20 cellular contexts compared by ENCODE assay signal in the genomic region with DNA sequence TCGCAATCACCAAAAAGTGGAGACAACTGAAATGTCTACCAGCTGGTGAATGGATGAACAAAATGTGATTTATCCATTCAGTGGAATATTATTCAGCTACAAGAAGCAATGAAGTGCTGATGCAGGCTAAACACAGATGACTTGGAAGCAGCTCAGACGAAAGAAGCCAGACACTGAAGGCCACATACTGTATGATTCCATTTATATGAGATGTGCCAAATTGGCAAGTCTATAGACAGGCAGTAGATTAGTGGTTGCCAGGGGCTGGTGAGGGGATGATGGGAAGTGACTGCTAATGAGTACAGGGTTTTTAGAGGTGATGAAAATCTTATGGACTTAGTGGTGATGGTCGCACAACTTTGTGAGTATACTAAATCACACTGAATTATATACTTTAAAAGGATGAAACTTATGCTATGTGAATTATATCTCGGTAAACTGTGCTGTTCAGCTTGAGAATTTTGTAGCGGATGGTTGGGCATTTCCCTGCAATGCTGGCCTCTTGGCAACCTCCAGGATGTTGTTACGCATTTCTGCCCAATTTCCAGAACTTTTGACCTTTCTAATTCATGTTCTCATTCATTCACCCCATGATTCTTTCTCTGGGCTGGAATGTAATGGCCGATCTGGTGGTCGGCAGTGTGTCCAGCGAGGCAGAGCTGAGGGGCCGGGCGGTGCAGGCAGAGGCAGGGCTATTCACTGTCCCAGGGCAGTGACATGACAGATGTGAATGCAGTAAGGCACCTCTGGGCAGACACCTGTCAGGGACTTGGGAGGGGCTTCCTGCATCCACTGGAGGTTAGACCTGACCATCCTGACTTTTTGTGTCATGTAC. TPM values are rescaled to one million over a fixed set of nuclear protein-coding genes. Genes with fewer than 3 reads are reported as not detected.
"Had no signal": no experiment of that assay in that cellular context is flagged by ENCODE, and none has a peak within 500 bp of the region (broad histone marks: within the 10 kb centered on the region; RNA-seq: fewer than 3 reads in every experiment).

No MANE protein-coding gene starts in this region.

- H3K4me3 ChIP-seq: lower lobe of right lung, tibial nerve, uterus had no signal

- H3K27me3 Mint-ChIP-seq: activated CD4-positive, alpha-beta memory T cell treated with anti-CD3 and anti-CD28 coated beads, Interleukin-2, amount 10 ng/mL, durations not matched to agents 7 days and 5 days; stimulated activated memory B cell treated with anti-CD40 and anti-IgM and Interleukin-4, amounts not matched to agents 10 μg/mL and 1 μg/mL and 100 μg/mL, for 72 hours had no signal

- H3K9me3 ChIP-seq: lower lobe of right lung, tibial nerve, uterus had no signal

- H3K9me3 Mint-ChIP-seq: activated CD4-positive, alpha-beta memory T cell treated with anti-CD3 and anti-CD28 coated beads, Interleukin-2, amount 10 ng/mL, durations not matched to agents 7 days and 5 days; activated naive CD4-positive, alpha-beta T cell treated with anti-CD3 and anti-CD28 coated beads, Interleukin-2, amount 50 U/mL, for 72 hours; activated T-cell treated with anti-CD3 and anti-CD28 coated beads, Interleukin-2, amount 50 U/mL, for 4 hours; endodermal cell; stimulated activated memory B cell treated with anti-CD40 and anti-IgM and Interleukin-4, amounts not matched to agents 10 μg/mL and 1 μg/mL and 100 μg/mL, for 72 hours; WTC11 had no signal

- H2AFZ ChIP-seq: parathyroid adenoma had no signal

- H3K36me3 Mint-ChIP-seq: stimulated activated memory B cell treated with anti-CD40 and anti-IgM and Interleukin-4, amounts not matched to agents 10 μg/mL and 1 μg/mL and 100 μg/mL, for 72 hours; WTC11 had no signal

- ATAC-seq: activated naive CD4-positive, alpha-beta T cell treated with anti-CD3 and anti-CD28 coated beads, Interleukin-2, amount 50 U/mL, for 72 hours; activated T-cell treated with anti-CD3 and anti-CD28 coated beads, Interleukin-2, amount 50 U/mL, for 4 hours; lower lobe of right lung; stimulated activated memory B cell treated with anti-CD40 and anti-IgM and Interleukin-4, amounts not matched to agents 10 μg/mL and 1 μg/mL and 100 μg/mL, for 72 hours; WTC11 had no signal

- H3K27me3 ChIP-seq: tibial nerve, uterus had no signal

- H3K27ac ChIP-seq: lower lobe of right lung, parathyroid adenoma, tibial nerve, uterus had no signal

- H3K4me1 ChIP-seq: lower lobe of right lung, parathyroid adenoma, uterus had no signal

- DNase-seq: activated CD4-positive, alpha-beta memory T cell treated with anti-CD3 and anti-CD28 coated beads, Interleukin-2, amount 10 ng/mL, durations not matched to agents 7 days and 5 days; activated CD4-positive, alpha-beta T cell treated with anti-CD3 and anti-CD28 coated beads for 4 hours; activated effector memory CD4-positive, alpha-beta T cell treated with anti-CD3 and anti-CD28 coated beads, Interleukin-2, amount 50 U/mL, for 16 hours; activated T-cell treated with anti-CD3 and anti-CD28 coated beads, Interleukin-2, amount 50 U/mL, for 4 hours; amniotic stem cell; dermis blood vessel endothelial cell; endodermal cell; foreskin fibroblast; kidney glomerular epithelial cell; lower lobe of right lung; midbrain; stimulated activated CD4-positive, alpha-beta T cell treated with anti-CD3 and anti-CD28 coated beads, Interleukin-2, amount 100 ng/mL, for 48 hours; SW 1271; uterus had no signal

- H3K79me2 ChIP-seq: parathyroid adenoma had no signal

- H3K27ac Mint-ChIP-seq: activated CD4-positive, alpha-beta memory T cell treated with anti-CD3 and anti-CD28 coated beads, Interleukin-2, amount 10 ng/mL, durations not matched to agents 7 days and 5 days; endodermal cell; stimulated activated memory B cell treated with anti-CD40 and anti-IgM and Interleukin-4, amounts not matched to agents 10 μg/mL and 1 μg/mL and 100 μg/mL, for 72 hours; WTC11 had no signal

- H3K4me3 Mint-ChIP-seq: activated CD4-positive, alpha-beta memory T cell treated with anti-CD3 and anti-CD28 coated beads, Interleukin-2, amount 10 ng/mL, durations not matched to agents 7 days and 5 days; activated T-cell treated with anti-CD3 and anti-CD28 coated beads, Interleukin-2, amount 50 U/mL, for 4 hours; endodermal cell; stimulated activated memory B cell treated with anti-CD40 and anti-IgM and Interleukin-4, amounts not matched to agents 10 μg/mL and 1 μg/mL and 100 μg/mL, for 72 hours; WTC11 had no signal

- H3K9ac ChIP-seq: parathyroid adenoma had no signal

- H3K4me1 Mint-ChIP-seq: WTC11 had no signal

- H3K36me3 ChIP-seq: lower lobe of right lung, tibial nerve, uterus had no signal

RNA-seq across cellular contexts. Expression of a gene that starts 21.9 kb away (rescaled TPM):
- total RNA-seq: dermis blood vessel endothelial cell, subcutaneous adipose tissue had no signal
